In the genomic region with DNA sequence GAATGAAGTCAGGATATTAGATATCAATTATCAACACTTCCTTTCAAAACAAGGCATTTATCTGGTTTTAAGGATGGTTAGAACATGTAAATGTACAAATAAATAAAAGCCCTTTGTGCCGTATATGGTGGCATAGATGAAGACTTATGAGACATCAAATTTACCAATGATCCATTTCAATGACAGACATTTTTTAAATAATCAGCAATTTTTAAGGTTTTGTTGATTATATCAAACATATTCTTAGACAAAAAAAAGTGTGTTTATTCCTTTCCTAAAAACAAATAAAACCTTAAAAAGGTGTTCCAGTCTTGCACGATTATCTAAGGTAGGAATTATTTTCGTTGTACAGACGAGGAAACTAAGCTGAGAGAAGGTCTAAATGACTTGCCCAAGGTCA, we compare ENCODE assay signal across 34 cellular contexts. TPM values are rescaled to one million over a fixed set of nuclear protein-coding genes. Genes with fewer than 3 reads are reported as not detected.
DNase-seq lines count a peak whose midpoint lies in the region; ATAC-seq and TF ChIP-seq lines count a peak whose summit lies in the region.
"Had no signal": no experiment of that assay in that cellular context is flagged by ENCODE, and none has a peak within 500 bp of the region (broad histone marks: within the 10 kb centered on the region; RNA-seq: fewer than 3 reads in every experiment).

No MANE protein-coding gene starts in this region.

- CTCF ChIA-PET in activated CD8-positive, alpha-beta T cell treated with anti-CD3 and anti-CD28 coated beads for 36 hours (lab: Charles Lee) = interaction anchor here (0.6 to 1.2 kb wide), 2 partner anchors 16 to 49 kb away, joined by 3 read pairs; no protein-coding TSS in a partner anchor
- CTCF ChIA-PET in activated CD8-positive, alpha-beta T cell treated with anti-CD3 and anti-CD28 coated beads, Interleukin-2, amount 10 ng/mL, durations not matched to agents 7 days and 5 days (lab: Charles Lee) = interaction anchor here (6.1 kb wide), 1 partner anchor 16 kb away, joined by 26 read pairs; no protein-coding TSS in a partner anchor
- CTCF ChIA-PET in activated B cell treated with CpG ODN at 0.5 μM for 24 hours (lab: Charles Lee) = no interaction called here

- H3K9ac ChIP-seq in DND-41 (ENCODE audit: low read depth, low read length) (no peak overlapping the region), GM23248 (no peak overlapping the region)

- H3K4me1 ChIP-seq in DND-41 (ENCODE audit: insufficient read depth, low read length) (peaks cover 52% of the 10 kb centered on the region), GM23248 (ENCODE audit: insufficient read depth) (peaks cover 7% of the 10 kb centered on the region)
- H3K4me1 ChIP-seq: adrenal gland, left ventricle myocardium inferior, tibial artery, vagina had no signal

- peak overlapping the region; percentile 94 for H3K27ac Mint-ChIP-seq in activated CD8-positive, alpha-beta T cell treated with anti-CD3 and anti-CD28 coated beads for 36 hours
- H3K27ac Mint-ChIP-seq in activated CD8-positive, alpha-beta T cell treated with anti-CD3 and anti-CD28 coated beads, Interleukin-2, amount 10 ng/mL, durations not matched to agents 7 days and 5 days = no peak overlapping the region
- H3K27ac Mint-ChIP-seq in activated B cell treated with CpG ODN at 0.5 μM for 24 hours = peak overlapping the region; percentile 76
- peak overlapping the region; percentile 83 to 100 (median 91) for H3K27ac Mint-ChIP-seq in naive thymus-derived CD8-positive, alpha-beta T cell
- H3K27ac Mint-ChIP-seq: progenitor cell of endocrine pancreas had no signal

- TF ChIP-seq CTCF in activated CD8-positive, alpha-beta T cell treated with anti-CD3 and anti-CD28 coated beads for 36 hours (IDR thresholded peaks at IDR 0.05) = no peak
- no peak for TF ChIP-seq CTCF in DND-41 (IDR thresholded peaks at IDR 0.05; ENCODE audit: borderline replicate concordance, extremely low read depth, low read length, poor library complexity, severe bottlenecking)
- TF ChIP-seq CTCF in activated B cell treated with CpG ODN at 0.5 μM for 24 hours (IDR thresholded peaks at IDR 0.05) = no peak
- TF ChIP-seq CTCF in brain microvascular endothelial cell (IDR thresholded peaks at IDR 0.05; ENCODE audit: low read depth, low read length, missing control alignments) = no peak

- peak overlapping the region; percentile 64 for H3K27ac ChIP-seq in DND-41 (ENCODE audit: low read length)
- H3K27ac ChIP-seq in GM23248 = no peak overlapping the region
- no peak overlapping the region for H3K27ac ChIP-seq in brain microvascular endothelial cell
- H3K27ac ChIP-seq: adrenal gland, left ventricle myocardium inferior, tibial artery, vagina had no signal

- H3K36me3 Mint-ChIP-seq in activated CD8-positive, alpha-beta T cell treated with anti-CD3 and anti-CD28 coated beads for 36 hours (ENCODE audit: low read depth) = peaks cover 55% of the 10 kb centered on the region
- peaks cover 68% of the 10 kb centered on the region for H3K36me3 Mint-ChIP-seq in activated CD8-positive, alpha-beta T cell treated with anti-CD3 and anti-CD28 coated beads, Interleukin-2, amount 10 ng/mL, durations not matched to agents 7 days and 5 days (ENCODE audit: low read depth)
- H3K36me3 Mint-ChIP-seq in activated B cell treated with CpG ODN at 0.5 μM for 24 hours (ENCODE audit: low read depth) = peaks cover 29% of the 10 kb centered on the region
- H3K36me3 Mint-ChIP-seq in naive thymus-derived CD8-positive, alpha-beta T cell = peaks cover 5 to 20% (median 11%) of the 10 kb centered on the region in 3 donors

- intact Hi-C loops in activated CD8-positive, alpha-beta T cell treated with anti-CD3 and anti-CD28 coated beads for 36 hours (cut with micrococcal nuclease) = no loop called here
- intact Hi-C loops in activated B cell treated with CpG ODN at 0.5 μM for 24 hours (cut with micrococcal nuclease) = no loop called here

- H3F3A ChIP-seq in GM23248 (ENCODE audit: insufficient read depth) = peaks cover 7% of the 10 kb centered on the region; the same call in 1 of the 2 replicates

- ATAC-seq in activated CD8-positive, alpha-beta T cell treated with anti-CD3 and anti-CD28 coated beads for 36 hours = no peak
- ATAC-seq in activated CD8-positive, alpha-beta T cell treated with anti-CD3 and anti-CD28 coated beads, Interleukin-2, amount 10 ng/mL, durations not matched to agents 7 days and 5 days = no peak
- no peak for ATAC-seq in DND-41 (ENCODE audit: insufficient read depth, low read depth)
- ATAC-seq in activated B cell treated with CpG ODN at 0.5 μM for 24 hours (ENCODE audit: low read depth) = no peak
- no peak for ATAC-seq in naive thymus-derived CD8-positive, alpha-beta T cell
- ATAC-seq: esophagus mucosa, sciatic nerve had no signal

- H3K9me2 ChIP-seq in GM23248 (ENCODE audit: insufficient read depth) = no peaks in the 10 kb centered on the region

- no peak for DNase-seq in activated CD8-positive, alpha-beta T cell treated with anti-CD3 and anti-CD28 coated beads for 36 hours
- DNase-seq in activated CD8-positive, alpha-beta T cell treated with anti-CD3 and anti-CD28 coated beads, Interleukin-2, amount 10 ng/mL, durations not matched to agents 7 days and 5 days = no peak
- DNase-seq in DND-41 = no peak
- no peak for DNase-seq in activated B cell treated with CpG ODN at 0.5 μM for 24 hours
- DNase-seq in naive thymus-derived CD8-positive, alpha-beta T cell = no peak
- DNase-seq in GM23248 = no peak
- DNase-seq in brain microvascular endothelial cell = no peak
- no peak for DNase-seq in COR-L47 (lab: John Stamatoyannopoulos, UW)
- DNase-seq: activated CD4-positive, alpha-beta T cell treated with anti-CD3 and anti-CD28 coated beads, Interleukin-2, amount 50 U/mL, for 48 hours; activated CD4-positive, CD25-positive, alpha-beta regulatory T cell; activated gamma-delta T cell treated with Interleukin-2 at 50 U/mL for 16 hours; adrenal gland; cerebellar nuclear complex; dermis blood vessel endothelial cell; DMS153; head of caudate nucleus; islet precursor cell; left ventricle myocardium inferior; mesendoderm; NCI-H1092; NCI-H1694; nucleus accumbens; RPMI8226; stimulated activated CD8-positive, alpha-beta memory T cell treated with anti-CD3 and anti-CD28 coated beads, Interleukin-4, amount 100 ng/mL, for 48 hours; T-helper 1 cell; tibial artery had no signal

- in situ Hi-C loops in GM23248 (cut with MboI) (no loop called here), brain microvascular endothelial cell (cut with HindIII; ENCODE audit: low pct_ligation_motif_present, low sequenced_read_pairs) (no loop called here)

- POLR2A ChIA-PET in activated CD8-positive, alpha-beta T cell treated with anti-CD3 and anti-CD28 coated beads for 36 hours (lab: Charles Lee) = interaction anchor here (0.6 to 1.2 kb wide), 2 partner anchors 18 to 58 kb away, joined by 3 to 8 read pairs; no protein-coding TSS in a partner anchor
- POLR2A ChIA-PET in activated CD8-positive, alpha-beta T cell treated with anti-CD3 and anti-CD28 coated beads, Interleukin-2, amount 10 ng/mL, durations not matched to agents 7 days and 5 days (lab: Charles Lee) = no interaction called here
- POLR2A ChIA-PET in activated B cell treated with CpG ODN at 0.5 μM for 24 hours (lab: Charles Lee) = interaction anchor here (1.7 kb wide), 1 partner anchor 29 kb away, joined by 7 read pairs; no protein-coding TSS in a partner anchor
- POLR2A ChIA-PET in naive thymus-derived CD8-positive, alpha-beta T cell (lab: Charles Lee) = interaction anchor here (0.9 kb wide), 1 partner anchor 19 kb away, joined by 3 read pairs; no protein-coding TSS in a partner anchor

- H3K27me3 ChIP-seq in DND-41 (ENCODE audit: insufficient read depth, low read length, poor library complexity) = no peaks in the 10 kb centered on the region
- no peaks in the 10 kb centered on the region for H3K27me3 ChIP-seq in GM23248 (replicated peaks; ENCODE audit: insufficient read depth)
- no peaks in the 10 kb centered on the region for H3K27me3 ChIP-seq in brain microvascular endothelial cell (replicated peaks)
- H3K27me3 ChIP-seq: adrenal gland, tibial artery, vagina had no signal

- H3K4me3 ChIP-seq in DND-41 (ENCODE audit: low read depth in 1 of 2, low read length in 2 of 2) (no peak overlapping the region), GM23248 (no peak overlapping the region), brain microvascular endothelial cell (ENCODE audit: low read depth, low read length) (no peak overlapping the region)
- H3K4me3 ChIP-seq: adrenal gland, left ventricle myocardium inferior, tibial artery, vagina had no signal

- WGBS in GM23248 (ENCODE audit: low coverage in 1 of 2, low lambda C conversion rate in 2 of 2, missing lambda C conversion rate in 2 of 2), 2 experiments = 24% methylated on average over 4 of the region's 4 CpGs

- H3K79me2 ChIP-seq in DND-41 (ENCODE audit: insufficient read depth, low read length) (peaks cover 89% of the 10 kb centered on the region), GM23248 (ENCODE audit: insufficient read depth) (peaks cover 97% of the 10 kb centered on the region)

- no peak overlapping the region for H3K4me3 Mint-ChIP-seq in activated CD8-positive, alpha-beta T cell treated with anti-CD3 and anti-CD28 coated beads for 36 hours
- H3K4me3 Mint-ChIP-seq in activated CD8-positive, alpha-beta T cell treated with anti-CD3 and anti-CD28 coated beads, Interleukin-2, amount 10 ng/mL, durations not matched to agents 7 days and 5 days = no peak overlapping the region
- H3K4me3 Mint-ChIP-seq in activated B cell treated with CpG ODN at 0.5 μM for 24 hours = no peak overlapping the region
- H3K4me3 Mint-ChIP-seq in naive thymus-derived CD8-positive, alpha-beta T cell = peak overlapping the region in 6 of 10 donors; percentile 39 to 76 (median 52)

- H3K36me3 ChIP-seq in DND-41 (ENCODE audit: insufficient read depth, low read length) (peaks cover 37% of the 10 kb centered on the region), GM23248 (ENCODE audit: low read depth) (no peaks in the 10 kb centered on the region), brain microvascular endothelial cell (replicated peaks) (no peaks in the 10 kb centered on the region)
- H3K36me3 ChIP-seq: adrenal gland, left ventricle myocardium inferior, tibial artery, vagina had no signal

- H3K4me1 Mint-ChIP-seq in activated CD8-positive, alpha-beta T cell treated with anti-CD3 and anti-CD28 coated beads for 36 hours (ENCODE audit: low read depth) = peaks cover 84% of the 10 kb centered on the region
- peaks cover 83% of the 10 kb centered on the region for H3K4me1 Mint-ChIP-seq in activated CD8-positive, alpha-beta T cell treated with anti-CD3 and anti-CD28 coated beads, Interleukin-2, amount 10 ng/mL, durations not matched to agents 7 days and 5 days (ENCODE audit: low read depth)
- H3K4me1 Mint-ChIP-seq in activated B cell treated with CpG ODN at 0.5 μM for 24 hours = peaks cover 90% of the 10 kb centered on the region
- peaks cover 49 to 93% (median 87%) of the 10 kb centered on the region in 4 donors for H3K4me1 Mint-ChIP-seq in naive thymus-derived CD8-positive, alpha-beta T cell

- peaks cover 5% of the 10 kb centered on the region for H3K9me3 Mint-ChIP-seq in activated CD8-positive, alpha-beta T cell treated with anti-CD3 and anti-CD28 coated beads for 36 hours
- H3K9me3 Mint-ChIP-seq in activated CD8-positive, alpha-beta T cell treated with anti-CD3 and anti-CD28 coated beads, Interleukin-2, amount 10 ng/mL, durations not matched to agents 7 days and 5 days (ENCODE audit: insufficient read depth) = no peaks in the 10 kb centered on the region
- no peaks in the 10 kb centered on the region for H3K9me3 Mint-ChIP-seq in activated B cell treated with CpG ODN at 0.5 μM for 24 hours
- peaks cover 0 to 6% (median 0%) of the 10 kb centered on the region in 9 donors for H3K9me3 Mint-ChIP-seq in naive thymus-derived CD8-positive, alpha-beta T cell

- no peak overlapping the region for H2AFZ ChIP-seq in DND-41 (ENCODE audit: low read depth, low read length)
- no peak overlapping the region for H2AFZ ChIP-seq in GM23248

- peaks cover 15% of the 10 kb centered on the region for H4K20me1 ChIP-seq in DND-41 (ENCODE audit: insufficient read depth, low read length)
- H4K20me1 ChIP-seq in GM23248 (ENCODE audit: insufficient read depth) = 0 out of 2 replicates have a peak, but pooled peaks cover 4% of the 10 kb centered on the region

- H3K4me2 ChIP-seq in DND-41 (ENCODE audit: insufficient read depth, low read length) = no peak overlapping the region
- no peak overlapping the region for H3K4me2 ChIP-seq in GM23248 (ENCODE audit: unreplicated experiment)

- no peaks in the 10 kb centered on the region for H3K9me3 ChIP-seq in DND-41 (ENCODE audit: insufficient read depth, low read length, severe bottlenecking)
- no peaks in the 10 kb centered on the region for H3K9me3 ChIP-seq in GM23248 (ENCODE audit: low read depth)
- H3K9me3 ChIP-seq: left ventricle myocardium inferior, tibial artery, vagina had no signal

- H3K27me3 Mint-ChIP-seq in activated CD8-positive, alpha-beta T cell treated with anti-CD3 and anti-CD28 coated beads for 36 hours = no peaks in the 10 kb centered on the region
- H3K27me3 Mint-ChIP-seq in activated CD8-positive, alpha-beta T cell treated with anti-CD3 and anti-CD28 coated beads, Interleukin-2, amount 10 ng/mL, durations not matched to agents 7 days and 5 days (ENCODE audit: low read depth) = no peaks in the 10 kb centered on the region
- H3K27me3 Mint-ChIP-seq in activated B cell treated with CpG ODN at 0.5 μM for 24 hours = no peaks in the 10 kb centered on the region
- peaks cover 0 to 3% (median 0%) of the 10 kb centered on the region in 5 donors for H3K27me3 Mint-ChIP-seq in naive thymus-derived CD8-positive, alpha-beta T cell
- H3K27me3 Mint-ChIP-seq: progenitor cell of endocrine pancreas had no signal

RNA-seq across cellular contexts. Expression of gene APBB1IP, which starts 13.8 kb away (rescaled TPM):
- total RNA-seq in activated CD8-positive, alpha-beta T cell treated with anti-CD3 and anti-CD28 coated beads for 36 hours = 10 to 100 TPM; 61.9 to 64.8 TPM
- 10 to 100 TPM; 75.9 to 76.0 TPM for total RNA-seq in activated CD8-positive, alpha-beta T cell treated with anti-CD3 and anti-CD28 coated beads, Interleukin-2, amount 10 ng/mL, durations not matched to agents 7 days and 5 days
- 79.1 and 85.5 TPM in 2 replicates for total RNA-seq in activated B cell treated with CpG ODN at 0.5 μM for 24 hours
- total RNA-seq in naive thymus-derived CD8-positive, alpha-beta T cell = 100 to 1,000 TPM in 1 of 2 experiments, 10 to 100 TPM in 1; 91.6 to 102 TPM
- 10 to 100 TPM; 50.0 to 68.5 (median 65.1) TPM for polyA plus RNA-seq in naive thymus-derived CD8-positive, alpha-beta T cell
- 7.3 and 9.4 TPM in 2 replicates for total RNA-seq in GM23248 (2014; rRNA removed; shearing (Covaris generic))
- 25.0 and 25.1 TPM in 2 replicates for polyA plus RNA-seq in GM23248 (2016; fragmentation: Nextera tagmentation; extraction: Ambion mirVana)
- total RNA-seq: A172, G401, NCI-H460, SK-MEL-5 had no signal

Comparison
In these comparisons a context has a peak if more than half of its experiments do, and no peak if none do; other contexts are left out.
1. H3K4me3 Mint-ChIP-seq: peak in naive thymus-derived CD8-positive, alpha-beta T cell (6 of 10); none in activated CD8-positive, alpha-beta T cell treated with anti-CD3 and anti-CD28 coated beads for 36 hours (single experiment), activated CD8-positive, alpha-beta T cell treated with anti-CD3 and anti-CD28 coated beads, Interleukin-2, amount 10 ng/mL, durations not matched to agents 7 days and 5 days (single experiment) and activated B cell treated with CpG ODN at 0.5 μM for 24 hours (single experiment).